In genomic region chrX:154026136-154026806, GRCh38 we compare ENCODE assay signal across 18 cellular contexts. TPM values are rescaled to one million over a fixed set of nuclear protein-coding genes. Genes with fewer than 3 reads are reported as not detected.
DNase-seq lines count a peak whose midpoint lies in the region; TF ChIP-seq lines count a peak whose summit lies in the region.
"Had no signal": no experiment of that assay in that cellular context is flagged by ENCODE, and none has a peak within 500 bp of the region (broad histone marks: within the 10 kb centered on the region; RNA-seq: fewer than 3 reads in every experiment).

No MANE protein-coding gene starts in this region.

- H3K4me3 Mint-ChIP-seq in osteocyte (ENCODE audit: unreplicated experiment), result no peak overlapping the region
- H3K4me3 Mint-ChIP-seq: GM23338 had no signal

- no peaks in the 10 kb centered on the region for H3K27me3 ChIP-seq in esophagus (ENCODE audit: control insufficient read depth in 1 of 2, insufficient read depth in 2 of 2, low read length in 2 of 2)
- H3K27me3 ChIP-seq: Peyer's patch had no signal

- H3K4me1 ChIP-seq in esophagus (ENCODE audit: control insufficient read depth in 2 of 2, insufficient read depth in 2 of 2, low read length in 1 of 2), result peaks cover 0 to under 1% of the 10 kb centered on the region in 2 donors

- H3K4me3 ChIP-seq in esophagus (ENCODE audit: low read depth in 1 of 2, low read length in 2 of 2), result no peak overlapping the region
- H3K4me3 ChIP-seq: A549, GM23338, Peyer's patch had no signal

- WGBS in esophagus, 2 donors, result 83% methylated on average over 16 of the region's 16 CpGs

- peak overlapping the region; percentile 67 for H3K27ac Mint-ChIP-seq in osteocyte (ENCODE audit: unreplicated experiment)
- H3K27ac Mint-ChIP-seq: GM23338 had no signal

- H3K9me3 Mint-ChIP-seq in osteocyte (ENCODE audit: unreplicated experiment), result no peaks in the 10 kb centered on the region
- H3K9me3 Mint-ChIP-seq: GM23338 had no signal

- peaks cover 3% of the 10 kb centered on the region for H3K4me1 Mint-ChIP-seq in osteocyte (ENCODE audit: unreplicated experiment)

- no peak for TF ChIP-seq CTCF in RWPE1 (conservative IDR thresholded peaks at IDR 0.05; ENCODE audit: low read depth)
- TF ChIP-seq CTCF in osteocyte (IDR thresholded peaks at IDR 0.05), result no peak

- H3K36me3 Mint-ChIP-seq in osteocyte (ENCODE audit: unreplicated experiment), result peaks cover 6% of the 10 kb centered on the region

- CTCF ChIA-PET in RWPE1 (lab: Yijun Ruan, JAX), result interaction anchor here (0.9 kb wide), 1 partner anchor 13 kb away, joined by 3 read pairs; no protein-coding TSS in a partner anchor

- peak overlapping the region; percentile 15; the same call in 1 of the 2 replicates for H3K27ac ChIP-seq in RWPE1
- peak overlapping the region; percentile 23 to 54 for H3K27ac ChIP-seq in esophagus (ENCODE audit: low read depth in 2 of 2, low read length in 1 of 2)
- H3K27ac ChIP-seq: A549, Peyer's patch had no signal

- POLR2A ChIA-PET in RWPE1 (lab: Yijun Ruan, JAX; ENCODE audit: low non-redundant PET), result no interaction called here

- H3K9me3 ChIP-seq in esophagus (ENCODE audit: control insufficient read depth in 2 of 2, insufficient read depth in 1 of 2, low read depth in 1 of 2, low read length in 1 of 2), result no peaks in the 10 kb centered on the region
- H3K9me3 ChIP-seq: A549, Peyer's patch had no signal

- DNase-seq in AG20443 (ENCODE audit: low spot score) (peak; percentile 53), RWPE1 (ENCODE audit: low spot score) (no peak), osteocyte (ENCODE audit: extremely low spot score, unreplicated experiment) (no peak), LoVo (ENCODE audit: low spot score) (no peak), GM19240 (ENCODE audit: insufficient read length, low spot score) (no peak), COLO668 (lab: John Stamatoyannopoulos, UW; ENCODE audit: unreplicated experiment) (no peak), NCI-H1092 treated with DMSO at 0.1 percent for 48 hours (lab: John Stamatoyannopoulos, UW) (no peak)
- DNase-seq: DND-41; GDM1; NCI-H1105; NCI-H1694; NCI-H2081 treated with DMSO at 0.1 percent for 48 hours; NCI-H748 treated with DMSO at 0.1 percent for 48 hours; NK-92 treated with Interleukin-12 subunit alpha and Interleukin-12 subunit beta, amount 100 ng/mL, for 24 hours; Peyer's patch had no signal

- H3K27me3 Mint-ChIP-seq in osteocyte (ENCODE audit: unreplicated experiment), result no peaks in the 10 kb centered on the region

- peaks cover 0 to 12% of the 10 kb centered on the region in 2 donors for H3K36me3 ChIP-seq in esophagus (ENCODE audit: control insufficient read depth in 2 of 2, insufficient read depth in 2 of 2, low read length in 1 of 2)

RNA-seq across cellular contexts. Expression of gene IRAK1, which starts 6.6 kb away (rescaled TPM):
- polyA plus RNA-seq in esophagus, result 10 to 100 TPM; 58.8 to 61.8 TPM
- 72.4 and 74.2 TPM in 2 replicates for total RNA-seq in osteocyte

RNA-seq across cellular contexts. Expression of gene TMEM187, which starts 53.7 kb away (rescaled TPM):
- polyA plus RNA-seq in esophagus, result 1 to 10 TPM; 2.5 to 3.3 TPM
- 19.2 and 19.3 TPM in 2 replicates for total RNA-seq in osteocyte

RNA-seq across cellular contexts. Expression of gene HCFC1, which starts 54.7 kb away (rescaled TPM):
- polyA plus RNA-seq in esophagus, result 10 to 100 TPM; 13.0 to 15.9 TPM
- 73.7 and 74.8 TPM in 2 replicates for total RNA-seq in osteocyte
